In the genomic region with DNA sequence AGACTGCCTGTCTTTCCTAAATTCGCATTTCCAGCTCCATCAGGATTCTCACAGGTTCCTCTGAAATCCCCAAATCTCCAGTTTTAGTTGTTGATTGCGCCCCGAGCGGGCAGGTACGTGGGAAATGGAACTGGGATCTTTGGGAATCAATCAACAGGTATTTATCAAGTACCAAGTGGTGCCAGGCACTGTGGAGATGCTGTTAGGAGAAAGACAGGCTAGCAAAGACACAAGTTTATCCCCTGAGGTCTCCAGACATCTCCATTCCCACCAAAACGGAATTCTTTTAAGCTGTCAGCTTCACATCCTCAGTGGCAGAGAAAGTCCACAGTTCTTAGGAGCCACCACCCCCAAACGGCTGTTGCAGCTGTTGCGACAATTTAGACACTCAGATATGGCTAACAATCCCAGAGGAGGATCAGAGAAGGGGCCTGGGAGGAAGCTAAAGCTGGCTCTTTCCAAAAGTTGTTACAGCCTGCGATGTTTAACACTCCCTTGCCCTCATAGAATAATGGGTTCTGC, we compare ENCODE assay signal across 9 cellular contexts. TPM values are rescaled to one million over a fixed set of nuclear protein-coding genes. Genes with fewer than 3 reads are reported as not detected.
DNase-seq lines count a peak whose midpoint lies in the region; ATAC-seq and TF ChIP-seq lines count a peak whose summit lies in the region.
"Had no signal": no experiment of that assay in that cellular context is flagged by ENCODE, and none has a peak within 500 bp of the region (broad histone marks: within the 10 kb centered on the region; RNA-seq: fewer than 3 reads in every experiment).

No MANE protein-coding gene starts in this region.

- H3K9me3 Mint-ChIP-seq in Caco-2 (ENCODE audit: unreplicated experiment), result no peaks in the 10 kb centered on the region

- H3K27ac Mint-ChIP-seq in Caco-2 (ENCODE audit: unreplicated experiment), result peak overlapping the region; percentile 87

- no peak for TF ChIP-seq CTCF in Caco-2 (IDR thresholded peaks at IDR 0.05; ENCODE audit: insufficient read depth in 1 of 2, low read depth in 1 of 2, low read length in 1 of 2, severe bottlenecking in 1 of 2, unreplicated experiment in 1 of 2)
- TF ChIP-seq CTCF in WERI-Rb-1 (IDR thresholded peaks at IDR 0.05; ENCODE audit: low read depth, low read length), result no peak

- H3K4me3 Mint-ChIP-seq in Caco-2 (ENCODE audit: unreplicated experiment), result peak overlapping the region; percentile 82

- BruUV-seq in Caco-2 (replicated peaks; lab: Mats Ljungman, UMichigan), result no TSS peak

- H3K27ac ChIP-seq in WERI-Rb-1 (peak overlapping the region; percentile 87), rectal smooth muscle tissue (ENCODE audit: low read depth, low read length) (peak overlapping the region; percentile 97)

- H3K27me3 Mint-ChIP-seq in Caco-2 (ENCODE audit: insufficient read depth, unreplicated experiment), result no peaks in the 10 kb centered on the region

- H3K4me3 ChIP-seq in Caco-2 (ENCODE audit: low read depth, low read length) (peak overlapping the region; percentile 37), WERI-Rb-1 (ENCODE audit: low read depth, low read length) (peak overlapping the region; percentile 69), rectal smooth muscle tissue (ENCODE audit: low read length) (peak overlapping the region; percentile 86)

- H3K27me3 ChIP-seq in Caco-2 (replicated peaks; ENCODE audit: control insufficient read depth, insufficient read depth, low read length) (no peaks in the 10 kb centered on the region), WERI-Rb-1 (ENCODE audit: insufficient read depth, low read depth, severe bottlenecking) (no peaks in the 10 kb centered on the region), rectal smooth muscle tissue (ENCODE audit: control insufficient read depth, insufficient read depth, low read length) (no peaks in the 10 kb centered on the region)

- peaks cover 11% of the 10 kb centered on the region for H3K36me3 Mint-ChIP-seq in Caco-2 (ENCODE audit: insufficient read depth, unreplicated experiment)

- no peak for ATAC-seq in HG03045 (IDR thresholded peaks at IDR 0.05; ENCODE audit: unreplicated experiment)
- ATAC-seq in GM21526 (IDR thresholded peaks at IDR 0.05; ENCODE audit: low FRiP score, unreplicated experiment), result no peak

- H3K4me1 ChIP-seq in Caco-2 (0 out of 2 replicates have a peak, but pooled peaks cover 5% of the 10 kb centered on the region), rectal smooth muscle tissue (ENCODE audit: control insufficient read depth, insufficient read depth, low read length) (peaks cover 22% of the 10 kb centered on the region)

- no peak for DNase-seq in Caco-2
- DNase-seq in WERI-Rb-1, result peak; percentile 21
- DNase-seq in hippocampal formation (lab: John Stamatoyannopoulos, UW), result peak; percentile 49 to 63
- no peak for DNase-seq in stimulated activated naive CD4-positive, alpha-beta T cell (lab: John Stamatoyannopoulos, UW)
- no peak for DNase-seq in activated CD4-positive, CD25-positive, alpha-beta regulatory T cell (lab: John Stamatoyannopoulos, UW)
- DNase-seq: NCI-H1092 had no signal

- no peaks in the 10 kb centered on the region for H3K4me1 Mint-ChIP-seq in Caco-2 (ENCODE audit: low read depth, unreplicated experiment)

- POLR2A ChIA-PET in Caco-2 (lab: Charles Lee), result interaction anchor here (0.6 kb wide), 1 partner anchor 22 kb away, joined by 3 read pairs; no protein-coding TSS in a partner anchor

- no peaks in the 10 kb centered on the region for H3K9me3 ChIP-seq in Caco-2
- H3K9me3 ChIP-seq in WERI-Rb-1 (ENCODE audit: severe bottlenecking), result no peaks in the 10 kb centered on the region

- intact Hi-C loops in Caco-2 (cut with micrococcal nuclease; ENCODE audit: unreplicated experiment), result no loop called here

- CTCF ChIA-PET in Caco-2 (lab: Charles Lee), result interaction anchor here (0.8 to 3.1 kb wide), 4 partner anchors 58 to 169 kb away, joined by 3 to 43 read pairs (median 4); no protein-coding TSS in a partner anchor

- peaks cover 1% of the 10 kb centered on the region; the same call in 1 of the 2 replicates for H3K36me3 ChIP-seq in Caco-2 (ENCODE audit: control insufficient read depth, insufficient read depth, low read length)
- H3K36me3 ChIP-seq in WERI-Rb-1, result peaks cover 16% of the 10 kb centered on the region
- H3K36me3 ChIP-seq in rectal smooth muscle tissue (ENCODE audit: control insufficient read depth, insufficient read depth, low read length), result no peaks in the 10 kb centered on the region

- no peak overlapping the region for H3K9ac ChIP-seq in rectal smooth muscle tissue (ENCODE audit: low read length)

RNA-seq across cellular contexts. Expression of a gene that starts 1.8 kb away (rescaled TPM):
- total RNA-seq in Caco-2 (2022), result 156 and 160 TPM in 2 replicates

RNA-seq across cellular contexts. Expression of a gene that starts 49.6 kb away (rescaled TPM):
- 19.3 and 21.4 TPM in 2 replicates for total RNA-seq in Caco-2 (2022)

RNA-seq across cellular contexts. Expression of a gene that starts 51.5 kb away (rescaled TPM):
- total RNA-seq in Caco-2 (2022), result 26.9 and 28.7 TPM in 2 replicates

Comparison
In these comparisons a context has a peak if more than half of its experiments do, and no peak if none do; other contexts are left out.
1. DNase-seq: peak in WERI-Rb-1 (single experiment) and hippocampal formation (2 of 2); none in Caco-2 (0 of 2), stimulated activated naive CD4-positive, alpha-beta T cell (0 of 6) and activated CD4-positive, CD25-positive, alpha-beta regulatory T cell (0 of 4).
2. Peak in every context shown above with its lines, with median percentiles within 50 percentile points of each other: H3K4me3 ChIP-seq.